In the genomic region with DNA sequence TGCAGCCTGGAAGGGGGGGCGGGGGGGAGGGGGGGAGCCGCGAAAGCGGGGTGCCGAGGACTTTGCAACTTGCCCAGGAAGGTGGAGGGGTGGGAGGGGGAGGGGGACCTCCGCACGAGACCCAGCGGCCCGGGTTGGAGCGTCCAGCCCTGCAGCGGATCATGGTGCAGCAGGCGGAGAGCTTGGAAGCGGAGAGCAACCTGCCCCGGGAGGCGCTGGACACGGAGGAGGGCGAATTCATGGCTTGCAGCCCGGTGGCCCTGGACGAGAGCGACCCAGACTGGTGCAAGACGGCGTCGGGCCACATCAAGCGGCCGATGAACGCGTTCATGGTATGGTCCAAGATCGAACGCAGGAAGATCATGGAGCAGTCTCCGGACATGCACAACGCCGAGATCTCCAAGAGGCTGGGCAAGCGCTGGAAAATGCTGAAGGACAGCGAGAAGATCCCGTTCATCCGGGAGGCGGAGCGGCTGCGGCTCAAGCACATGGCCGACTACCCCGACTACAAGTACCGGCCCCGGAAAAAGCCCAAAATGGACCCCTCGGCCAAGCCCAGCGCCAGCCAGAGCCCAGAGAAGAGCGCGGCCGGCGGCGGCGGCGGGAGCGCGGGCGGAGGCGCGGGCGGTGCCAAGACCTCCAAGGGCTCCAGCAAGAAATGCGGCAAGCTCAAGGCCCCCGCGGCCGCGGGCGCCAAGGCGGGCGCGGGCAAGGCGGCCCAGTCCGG, we compare ENCODE assay signal across 10 cellular contexts. TPM values are rescaled to one million over a fixed set of nuclear protein-coding genes. Genes with fewer than 3 reads are reported as not detected.
DNase-seq lines count a peak whose midpoint lies in the region; FAIRE-seq and TF ChIP-seq lines count a peak whose summit lies in the region.
"Had no signal": no experiment of that assay in that cellular context is flagged by ENCODE, and none has a peak within 500 bp of the region (broad histone marks: within the 10 kb centered on the region; RNA-seq: fewer than 3 reads in every experiment).

No MANE protein-coding gene starts in this region.

- no peak overlapping the region for H2BK120ac ChIP-seq in H1 (replicated peaks; ENCODE audit: low read depth, low read length)

- peak overlapping the region; percentile 91 for H4K5ac ChIP-seq in H1 (ENCODE audit: insufficient read length, low read depth, low read length)

- no peak overlapping the region for H2BK15ac ChIP-seq in H1 (ENCODE audit: low read length)

- H3K9me3 Mint-ChIP-seq in MCF 10A (ENCODE audit: unreplicated experiment): no peaks in the 10 kb centered on the region

- H3K4me1 Mint-ChIP-seq in MCF 10A (ENCODE audit: insufficient read depth, unreplicated experiment): no peaks in the 10 kb centered on the region

- H3K79me1 ChIP-seq in H1 (ENCODE audit: low read depth, low read length): no peaks in the 10 kb centered on the region; the same call in 1 of the 2 replicates

- H2BK5ac ChIP-seq in H1 (ENCODE audit: low read depth, low read length): peak overlapping the region; percentile 27; the same call in 1 of the 2 replicates

- no peak for TF ChIP-seq RAD21 in H1 (IDR thresholded peaks at IDR 0.05 in 1 of 2, conservative IDR thresholded peaks at IDR 0.05 in 1 of 2; ENCODE audit: low read depth in 2 of 2, low read length in 2 of 2)

- TF ChIP-seq CTCF in H1 (IDR thresholded peaks at IDR 0.05; ENCODE audit: control extremely low read depth in 1 of 3, insufficient read depth in 1 of 3, low read depth in 1 of 3, low read length in 3 of 3) (no peak), GM10266 (IDR thresholded peaks at IDR 0.05; ENCODE audit: control insufficient read depth, insufficient read depth, low read depth, missing control alignments) (no peak), MCF 10A (IDR thresholded peaks at IDR 0.05; ENCODE audit: unreplicated experiment) (no peak)

- peak overlapping the region; percentile 91 for H4K91ac ChIP-seq in H1 (replicated peaks; ENCODE audit: insufficient read length, low read length)

- 1% methylated on average over 46 of the region's 69 CpGs; no CpG with 5 or more reads in 1 of the 2 experiments for WGBS in H1 (ENCODE audit: extremely low coverage in 1 of 2, insufficient coverage in 1 of 2, insufficient read length in 1 of 2, insufficient replicate concordance in 2 of 2, low coverage in 1 of 2, low lambda C conversion rate in 2 of 2, missing lambda C conversion rate in 1 of 2), 2 experiments

- BruUV-seq in MCF 10A (replicated peaks; lab: Mats Ljungman, UMichigan): no TSS peak

- peaks cover 22% of the 10 kb centered on the region in 2 experiments for H4K20me1 ChIP-seq in H1 (replicated peaks in 1 of 2; ENCODE audit: control insufficient read depth in 1 of 2, insufficient read depth in 2 of 2, low read length in 2 of 2)

- DNase-seq in DMS79 (lab: John Stamatoyannopoulos, UW) (peak; percentile 42), NCI-H146 (lab: John Stamatoyannopoulos, UW) (peak; percentile 71), H1 (ENCODE audit: low read depth in 1 of 2, low spot score in 2 of 2) (peak in 1 of 2 experiments; percentile 67), GM10266 (ENCODE audit: extremely low spot score) (no peak), cerebellar cortex (ENCODE audit: low spot score) (no peak), MCF 10A (ENCODE audit: unreplicated experiment) (no peak), RCC 7860 (ENCODE audit: low spot score) (no peak)
- DNase-seq: activated CD4-positive, alpha-beta T cell treated with anti-CD3 and anti-CD28 coated beads, Interleukin-2, amount 50 U/mL, for 4 hours had no signal

- POLR2A ChIA-PET in H1 (lab: Charles Lee; ENCODE audit: partially characterized antibody) (interaction anchor here (0.8 to 5.2 kb wide), 20 partner anchors 7 to 1226 kb away, joined by 3 to 28 read pairs (median 4); no protein-coding TSS in a partner anchor), MCF 10A (lab: Yijun Ruan, JAX) (no interaction called here)

- CTCF ChIA-PET in H1 (lab: Charles Lee; ENCODE audit: partially characterized antibody): interaction anchor here (0.5 to 1.0 kb wide), 2 partner anchors 21 to 223 kb away, joined by 3 to 4 read pairs; no protein-coding TSS in a partner anchor
- CTCF ChIA-PET in MCF 10A (lab: Yijun Ruan, JAX): no interaction called here

- H3K9me3 ChIP-seq in H1 (ENCODE audit: insufficient read depth in 2 of 2, low read depth in 1 of 2, low read length in 1 of 2) (no peaks in the 10 kb centered on the region), neuron (ENCODE audit: low read length) (no peaks in the 10 kb centered on the region)

- H3K56ac ChIP-seq in H1 (replicated peaks; ENCODE audit: insufficient read length, low read depth, low read length): peak overlapping the region; percentile 19

- H4K8ac ChIP-seq in H1 (ENCODE audit: extremely low read depth, insufficient read depth, low read length): peak overlapping the region; percentile 42; the same call in 1 of the 2 replicates

- peak overlapping the region; percentile 24; the same call in 1 of the 2 replicates for H2AK5ac ChIP-seq in H1 (ENCODE audit: low read depth, low read length)

- peaks cover 12 to 49% of the 10 kb centered on the region in 2 experiments for H3K79me2 ChIP-seq in H1 (ENCODE audit: control insufficient read depth in 1 of 2, insufficient read depth in 2 of 2, low read length in 2 of 2)

- H3K36me3 Mint-ChIP-seq in MCF 10A (ENCODE audit: insufficient read depth, unreplicated experiment): no peaks in the 10 kb centered on the region

- no peak overlapping the region for H3K14ac ChIP-seq in H1 (ENCODE audit: insufficient read length)

- peaks cover 0 to 7% (median 0%) of the 10 kb centered on the region in 4 experiments; a peak in 1 of 7 replicates for H3K4me1 ChIP-seq in H1 (replicated peaks in 1 of 4; ENCODE audit: control insufficient read depth in 3 of 4, insufficient read depth in 4 of 4, low read length in 3 of 4)
- peaks cover 16% of the 10 kb centered on the region for H3K4me1 ChIP-seq in neuron (ENCODE audit: insufficient read depth, low read length)

- H3K23me2 ChIP-seq in H1 (ENCODE audit: low read depth, low read length): peaks cover 26% of the 10 kb centered on the region

- H3K36me3 ChIP-seq in H1 (ENCODE audit: control insufficient read depth in 2 of 4, insufficient read depth in 4 of 4, low read length in 3 of 4) (peaks cover 0 to 11% (median 0%) of the 10 kb centered on the region in 4 experiments; a peak in 1 of 8 replicates), neuron (ENCODE audit: insufficient read depth, low read length) (peaks cover 30% of the 10 kb centered on the region)

- peak overlapping the region; percentile 91; the same call in 1 of the 2 replicates for H2BK12ac ChIP-seq in H1 (ENCODE audit: low read depth, low read length)

- H3K23ac ChIP-seq in H1 (ENCODE audit: insufficient read length): no peak overlapping the region

- H3K4me3 ChIP-seq in H1 (ENCODE audit: extremely low read depth in 1 of 4, insufficient read depth in 2 of 4, low read depth in 3 of 4, low read length in 4 of 4): peak overlapping the region; percentile 75 to 100 (median 86)
- H3K4me3 ChIP-seq in neuron (ENCODE audit: low read length): peak overlapping the region; percentile 98

- peak overlapping the region; percentile 80 to 92 (median 88) for H3K9ac ChIP-seq in H1 (replicated peaks in 1 of 4; ENCODE audit: extremely low read depth in 1 of 4, low read depth in 3 of 4, low read length in 3 of 4)

- no peaks in the 10 kb centered on the region for H3K27me3 Mint-ChIP-seq in MCF 10A (ENCODE audit: insufficient read depth, unreplicated experiment)

- intact Hi-C loops in MCF 10A (cut with micrococcal nuclease): no loop called here

- no peaks in the 10 kb centered on the region for H3K27me3 ChIP-seq in H1 (replicated peaks in 1 of 4; ENCODE audit: control insufficient read depth in 3 of 4, extremely low read depth in 1 of 4, insufficient read depth in 3 of 4, low read length in 3 of 4)
- H3K27me3 ChIP-seq in neuron (ENCODE audit: insufficient read depth, low read length): no peaks in the 10 kb centered on the region

- H2AFZ ChIP-seq in H1 (ENCODE audit: low read length) (no peak overlapping the region), neuron (ENCODE audit: low read depth, low read length) (no peak overlapping the region)

- TF ChIP-seq POLR2A in H1 (IDR thresholded peaks at IDR 0.05; ENCODE audit: control extremely low read depth in 1 of 2, low read depth in 2 of 2, low read length in 2 of 2): peak in 1 of 2 experiments; percentile 22; a peak in 1 of 3 replicates

- peak overlapping the region; percentile 77 to 96 for H3K4me2 ChIP-seq in H1 (ENCODE audit: insufficient read depth in 1 of 2, low read depth in 2 of 2, low read length in 2 of 2)

- no peak overlapping the region for H2BK20ac ChIP-seq in H1 (ENCODE audit: low read length)

- no peak overlapping the region for H3K4me3 Mint-ChIP-seq in MCF 10A (ENCODE audit: unreplicated experiment)

- no peak overlapping the region for H3K27ac Mint-ChIP-seq in MCF 10A (ENCODE audit: low read depth, unreplicated experiment)

- peak overlapping the region; percentile 93 for H3K18ac ChIP-seq in H1 (ENCODE audit: extremely low read depth, low read length)

- TF ChIP-seq EP300 in H1 (IDR thresholded peaks at IDR 0.05; ENCODE audit: borderline replicate concordance in 1 of 2, low read depth in 2 of 2, low read length in 2 of 2): no peak

- H3K27ac ChIP-seq in H1 (ENCODE audit: low read depth, low read length): peak overlapping the region; percentile 75
- H3K27ac ChIP-seq: epithelial cell of prostate had no signal

- no peak for FAIRE-seq in H1 (lab: Jason Lieb, UNC)
- no peak for FAIRE-seq in RCC 7860 (lab: Jason Lieb, UNC)

- peak overlapping the region; percentile 97 for H3K4ac ChIP-seq in H1 (replicated peaks; ENCODE audit: insufficient read length, low read depth, low read length)

TF ChIP-seq in H1, 55 proteins besides CTCF, POLR2A, EP300 and RAD21 (continues in another document):
- TF ChIP-seq SUZ12 (IDR thresholded peaks at IDR 0.05; ENCODE audit: low read length) (no peak), SIN3A (conservative IDR thresholded peaks at IDR 0.05 in 1 of 2, IDR thresholded peaks at IDR 0.05 in 1 of 2; ENCODE audit: low read depth in 1 of 2, low read length in 2 of 2) (no peak; a peak in 2 of 4 replicates), SP4 (IDR thresholded peaks at IDR 0.05; ENCODE audit: low read length) (no peak), CEBPB (IDR thresholded peaks at IDR 0.05; ENCODE audit: low read depth, low read length) (no peak), TAF1 (IDR thresholded peaks at IDR 0.05; ENCODE audit: low read depth, low read length) (peak; percentile 38)

RNA-seq across cellular contexts. Expression of a gene that starts 0.5 kb away (rescaled TPM):
- total RNA-seq in H1 (2021; fragmentation: NEBNext Ultra II Directional; extraction: Animal tissue kit (Norgen Biotek cat#: 25700)): 55.6 and 56.5 TPM in 2 replicates
- 9.0 and 10.1 TPM in 2 replicates for polyA plus RNA-seq in H1 (2011; rRNA removed)
- polyA plus RNA-seq in H1 (2011; cell fraction: cytosol; rRNA removed): 11.6 TPM
- 15.6 TPM for polyA plus RNA-seq in H1 (2011; cell fraction: nucleus; rRNA removed)
- polyA plus RNA-seq in H1 (2012, experiment 1 of 2): 19.0 to 24.8 TPM (median 20.5 TPM) in 4 replicates
- 4.9 TPM for polyA plus RNA-seq in H1 (2012, experiment 2 of 2)
- 18.6 TPM for polyA plus RNA-seq in H1 (2013, experiment 1 of 2)
- polyA plus RNA-seq in H1 (2013, experiment 2 of 2): 17.8 TPM
- polyA minus RNA-seq in H1 (2011; rRNA and poly(A)+ RNA removed): 13.0 and 14.2 TPM in 2 replicates
- 35.6 TPM for polyA minus RNA-seq in H1 (2011; cell fraction: cytosol; rRNA and poly(A)+ RNA removed)
- polyA minus RNA-seq in H1 (2011; cell fraction: nucleus; rRNA and poly(A)+ RNA removed): 28.9 TPM
- total RNA-seq in MCF 10A (2022): not detected in 2 replicates

Comparison
In these comparisons a context has a peak if more than half of its experiments do, and no peak if none do; other contexts are left out.
1. DNase-seq: peak in DMS79 (single experiment) and NCI-H146 (single experiment); none in GM10266 (single experiment), cerebellar cortex (single experiment), MCF 10A (single experiment) and RCC 7860 (single experiment).
2. RNA of a gene that starts 0.5 kb away (total RNA-seq): 55.6 to 56.5 TPM in H1; not detected in MCF 10A; every median in the first group is over 10 times any median in the second.